Comparison of ENCODE assay signal across 10 cellular contexts in genomic region chr4:98113005-98113404, GRCh38. TPM values are rescaled to one million over a fixed set of nuclear protein-coding genes. Genes with fewer than 3 reads are reported as not detected.
A peak's percentile ranks its signal among the peaks of the same experiment; 100 is the strongest.
DNase-seq lines count a peak whose midpoint lies in the region; ATAC-seq, FAIRE-seq and TF ChIP-seq lines count a peak whose summit lies in the region.
"Had no signal": no experiment of that assay in that cellular context is flagged by ENCODE, and none has a peak within 500 bp of the region (broad histone marks: within the 10 kb centered on the region; RNA-seq: fewer than 3 reads in every experiment).

No MANE protein-coding gene starts in this region.

- H3K9me3 ChIP-seq in astrocyte (ENCODE audit: insufficient read depth, low read depth, low read length) = no peaks in the 10 kb centered on the region
- H3K9me3 ChIP-seq in esophagus squamous epithelium = no peaks in the 10 kb centered on the region
- H3K9me3 ChIP-seq in MG63 = no peaks in the 10 kb centered on the region
- H3K9me3 ChIP-seq in prostate gland = no peaks in the 10 kb centered on the region
- H3K9me3 ChIP-seq: right lobe of liver had no signal

- no peak overlapping the region for H3K4me2 ChIP-seq in astrocyte (ENCODE audit: low read length)

- no peak overlapping the region for H3K9ac ChIP-seq in astrocyte (ENCODE audit: low read length)

- CTCF ChIA-PET in activated CD4-positive, alpha-beta memory T cell treated with anti-CD3 and anti-CD28 coated beads, Interleukin-2, amount 10 ng/mL, durations not matched to agents 7 days and 5 days (lab: Charles Lee) = interaction anchor here (1.6 kb wide), 1 partner anchor 18 kb away, joined by 5 read pairs; no protein-coding TSS in a partner anchor

- H3K4me1 Mint-ChIP-seq in astrocyte (ENCODE audit: low read depth, unreplicated experiment) = no peaks in the 10 kb centered on the region
- no peaks in the 10 kb centered on the region for H3K4me1 Mint-ChIP-seq in memory B cell
- H3K4me1 Mint-ChIP-seq in activated CD4-positive, alpha-beta memory T cell treated with anti-CD3 and anti-CD28 coated beads, Interleukin-2, amount 10 ng/mL, durations not matched to agents 7 days and 5 days = no peaks in the 10 kb centered on the region
- H3K4me1 Mint-ChIP-seq: activated naive CD4-positive, alpha-beta T cell treated with anti-CD3 and anti-CD28 coated beads, Interleukin-2, amount 50 U/mL, for 24 hours had no signal

- TF ChIP-seq CTCF in LNCAP (IDR thresholded peaks at IDR 0.05) (peak; percentile 42; the same call in 1 of the 2 replicates), astrocyte (IDR thresholded peaks at IDR 0.05; ENCODE audit: insufficient read depth, low read depth, low read length) (peak; percentile 21), esophagus squamous epithelium (IDR thresholded peaks at IDR 0.05) (peak in 2 of 6 experiments; percentile 17 to 30), prostate gland (IDR thresholded peaks at IDR 0.05) (no peak)

- no peaks in the 10 kb centered on the region for H3K79me2 ChIP-seq in astrocyte (ENCODE audit: insufficient read depth, low read length)

- H3K27ac Mint-ChIP-seq in astrocyte (ENCODE audit: unreplicated experiment) (no peak overlapping the region), memory B cell (peak overlapping the region; percentile 21)
- no peak overlapping the region for H3K27ac Mint-ChIP-seq in activated CD4-positive, alpha-beta memory T cell treated with anti-CD3 and anti-CD28 coated beads, Interleukin-2, amount 10 ng/mL, durations not matched to agents 7 days and 5 days
- H3K27ac Mint-ChIP-seq: activated naive CD4-positive, alpha-beta T cell treated with anti-CD3 and anti-CD28 coated beads, Interleukin-2, amount 50 U/mL, for 24 hours had no signal

- no peak for ATAC-seq in memory B cell (ENCODE audit: low read depth)

- H3K36me3 ChIP-seq in astrocyte (ENCODE audit: insufficient read depth, low read length) = no peaks in the 10 kb centered on the region
- H3K36me3 ChIP-seq in esophagus squamous epithelium = no peaks in the 10 kb centered on the region
- no peaks in the 10 kb centered on the region for H3K36me3 ChIP-seq in MG63
- no peaks in the 10 kb centered on the region for H3K36me3 ChIP-seq in prostate gland
- H3K36me3 ChIP-seq: right lobe of liver had no signal

- H3K27ac ChIP-seq in astrocyte (ENCODE audit: low read depth, low read length) (no peak overlapping the region), esophagus squamous epithelium (no peak overlapping the region), prostate gland (no peak overlapping the region)
- H3K27ac ChIP-seq: right lobe of liver had no signal

- WGBS in esophagus squamous epithelium, 2 donors = 25 to 36% methylated on average over 3 of the region's 3 CpGs
- WGBS in prostate gland = 25% methylated on average over 3 of the region's 3 CpGs

- H3K9me3 Mint-ChIP-seq in astrocyte (ENCODE audit: unreplicated experiment) (peaks cover 2% of the 10 kb centered on the region), memory B cell (peaks cover 5% of the 10 kb centered on the region)
- H3K9me3 Mint-ChIP-seq in activated CD4-positive, alpha-beta memory T cell treated with anti-CD3 and anti-CD28 coated beads, Interleukin-2, amount 10 ng/mL, durations not matched to agents 7 days and 5 days = peaks cover 4% of the 10 kb centered on the region

- TF ChIP-seq POLR2A in esophagus squamous epithelium (IDR thresholded peaks at IDR 0.05) (no peak), prostate gland (IDR thresholded peaks at IDR 0.05) (no peak)

- POLR2A ChIA-PET in activated CD4-positive, alpha-beta memory T cell treated with anti-CD3 and anti-CD28 coated beads, Interleukin-2, amount 10 ng/mL, durations not matched to agents 7 days and 5 days (lab: Charles Lee) = no interaction called here

- H2AFZ ChIP-seq in astrocyte (ENCODE audit: low read depth, low read length) = no peak overlapping the region

- H3K4me3 Mint-ChIP-seq in astrocyte (ENCODE audit: unreplicated experiment) (no peak overlapping the region), memory B cell (no peak overlapping the region)
- no peak overlapping the region for H3K4me3 Mint-ChIP-seq in activated CD4-positive, alpha-beta memory T cell treated with anti-CD3 and anti-CD28 coated beads, Interleukin-2, amount 10 ng/mL, durations not matched to agents 7 days and 5 days
- H3K4me3 Mint-ChIP-seq: activated naive CD4-positive, alpha-beta T cell treated with anti-CD3 and anti-CD28 coated beads, Interleukin-2, amount 50 U/mL, for 24 hours had no signal

- no peak for FAIRE-seq in astrocyte (lab: Jason Lieb, UNC)

- H3K27me3 ChIP-seq in astrocyte (ENCODE audit: insufficient read depth, low read length) (no peaks in the 10 kb centered on the region), esophagus squamous epithelium (no peaks in the 10 kb centered on the region), MG63 (no peaks in the 10 kb centered on the region), prostate gland (replicated peaks; ENCODE audit: insufficient read depth) (no peaks in the 10 kb centered on the region)

- DNase-seq in DMS114 treated with DMSO at 0.1 percent for 48 hours (lab: John Stamatoyannopoulos, UW; ENCODE audit: unreplicated experiment) (peak; percentile 2), astrocyte (ENCODE audit: low read depth) (peak; percentile 11), memory B cell (ENCODE audit: low spot score in 2 of 2) (no peak), esophagus squamous epithelium (lab: John Stamatoyannopoulos, UW) (no peak), MG63 (no peak), prostate gland (ENCODE audit: low spot score) (no peak)
- DNase-seq in activated CD4-positive, alpha-beta memory T cell treated with anti-CD3 and anti-CD28 coated beads, Interleukin-2, amount 10 ng/mL, durations not matched to agents 7 days and 5 days = no peak
- DNase-seq: right lobe of liver had no signal

- H3K27me3 Mint-ChIP-seq in astrocyte (ENCODE audit: low read depth, unreplicated experiment) (no peaks in the 10 kb centered on the region), memory B cell (peaks cover 2% of the 10 kb centered on the region)
- peaks cover 4% of the 10 kb centered on the region for H3K27me3 Mint-ChIP-seq in activated CD4-positive, alpha-beta memory T cell treated with anti-CD3 and anti-CD28 coated beads, Interleukin-2, amount 10 ng/mL, durations not matched to agents 7 days and 5 days
- H3K27me3 Mint-ChIP-seq: activated naive CD4-positive, alpha-beta T cell treated with anti-CD3 and anti-CD28 coated beads, Interleukin-2, amount 50 U/mL, for 24 hours had no signal

- H3K4me1 ChIP-seq in astrocyte (ENCODE audit: insufficient read depth, low read length) (no peaks in the 10 kb centered on the region), esophagus squamous epithelium (no peaks in the 10 kb centered on the region), prostate gland (replicated peaks) (no peaks in the 10 kb centered on the region)
- H3K4me1 ChIP-seq: right lobe of liver had no signal

- H4K20me1 ChIP-seq in astrocyte (ENCODE audit: insufficient read depth, low read length) = no peaks in the 10 kb centered on the region

- H3K4me3 ChIP-seq in astrocyte (ENCODE audit: insufficient read depth, low read depth, low read length) = no peak overlapping the region
- H3K4me3 ChIP-seq in esophagus squamous epithelium = no peak overlapping the region
- H3K4me3 ChIP-seq in MG63 = no peak overlapping the region
- H3K4me3 ChIP-seq in prostate gland = no peak overlapping the region
- H3K4me3 ChIP-seq: right lobe of liver had no signal

- intact Hi-C loops in esophagus squamous epithelium (cut with DNase I) = no loop called here
- intact Hi-C loops in prostate gland (cut with DNase I) = no loop called here

- H3K36me3 Mint-ChIP-seq in astrocyte (ENCODE audit: low read depth, unreplicated experiment) (no peaks in the 10 kb centered on the region), memory B cell (peaks cover 5% of the 10 kb centered on the region)
- H3K36me3 Mint-ChIP-seq in activated CD4-positive, alpha-beta memory T cell treated with anti-CD3 and anti-CD28 coated beads, Interleukin-2, amount 10 ng/mL, durations not matched to agents 7 days and 5 days (ENCODE audit: low read depth) = no peaks in the 10 kb centered on the region

RNA-seq across cellular contexts. Expression of gene STPG2, which starts 30.3 kb away (rescaled TPM):
- 0.14 TPM in 1 of 2 replicates, not detected in the other for total RNA-seq in astrocyte
- under 1 TPM in 1 of 4 donors, not detected in 3; 0.31 TPM for total RNA-seq in esophagus squamous epithelium
- total RNA-seq in MG63 (2014; rRNA removed; shearing (Covaris generic); ENCODE audit: low replicate concordance) = not detected in 2 replicates
- not detected for total RNA-seq in activated CD4-positive, alpha-beta memory T cell treated with anti-CD3 and anti-CD28 coated beads, Interleukin-2, amount 10 ng/mL, durations not matched to agents 7 days and 5 days
- total RNA-seq in prostate gland = 1 to 10 TPM in 1 of 2 donors, under 1 TPM in 1; 0.77 to 1.1 TPM

Comparison
In these comparisons a context has a peak if more than half of its experiments do, and no peak if none do; other contexts are left out.
1. DNase-seq: peak in DMS114 treated with DMSO at 0.1 percent for 48 hours (single experiment) and astrocyte (single experiment); none in memory B cell (0 of 2), esophagus squamous epithelium (single experiment), MG63 (single experiment), activated CD4-positive, alpha-beta memory T cell treated with anti-CD3 and anti-CD28 coated beads, Interleukin-2, amount 10 ng/mL, durations not matched to agents 7 days and 5 days (single experiment) and prostate gland (single experiment).
2. CTCF ChIP-seq: peak in LNCAP (single experiment) and astrocyte (single experiment); none in prostate gland (0 of 4).